16 cellular contexts compared by ENCODE assay signal in the genomic region with DNA sequence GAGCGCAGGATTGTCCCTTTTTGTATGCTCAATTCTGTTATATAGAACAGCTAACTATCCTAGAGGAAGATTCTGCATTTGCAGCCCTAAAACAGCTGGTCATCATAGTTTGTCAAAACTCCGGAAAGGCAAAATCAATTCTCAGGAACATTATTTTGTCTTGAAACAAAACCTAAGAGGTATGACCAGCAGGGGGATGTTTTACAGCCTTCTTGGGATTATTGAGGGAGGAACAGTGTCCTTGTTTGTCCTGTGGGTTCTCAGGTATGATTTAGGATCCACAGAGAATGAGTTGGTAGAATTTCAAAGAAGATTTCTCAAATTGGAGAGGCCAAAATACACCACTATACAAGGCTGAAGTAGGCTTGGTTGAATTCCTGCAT.
DNase-seq lines count a peak whose midpoint lies in the region; ATAC-seq and TF ChIP-seq lines count a peak whose summit lies in the region.
"Had no signal": no experiment of that assay in that cellular context is flagged by ENCODE, and none has a peak within 500 bp of the region (broad histone marks: within the 10 kb centered on the region; RNA-seq: fewer than 3 reads in every experiment).

No MANE protein-coding gene starts in this region.

- no peaks in the 10 kb centered on the region for H3K36me3 ChIP-seq in colonic mucosa
- H3K36me3 ChIP-seq in esophagus squamous epithelium: peaks cover 0 to 8% (median 0%) of the 10 kb centered on the region in 3 donors

- ATAC-seq in HG03521 (IDR thresholded peaks at IDR 0.05; ENCODE audit: unreplicated experiment): no peak
- ATAC-seq: natural killer cell treated with Interleukin-12 subunit alpha and Interleukin-12 subunit beta and Interleukin-15 and Interleukin-18, amount 100 ng/mL, for 72 hours had no signal

- H3K27ac Mint-ChIP-seq in neural crest cell (ENCODE audit: unreplicated experiment): no peak overlapping the region
- H3K27ac Mint-ChIP-seq: natural killer cell treated with Interleukin-12 subunit alpha and Interleukin-12 subunit beta and Interleukin-15 and Interleukin-18, amount 100 ng/mL, for 72 hours had no signal

- peaks cover 8% of the 10 kb centered on the region for H3K9me3 Mint-ChIP-seq in neural crest cell
- H3K9me3 Mint-ChIP-seq: natural killer cell treated with Interleukin-12 subunit alpha and Interleukin-12 subunit beta and Interleukin-15 and Interleukin-18, amount 100 ng/mL, for 72 hours had no signal

- peak overlapping the region; percentile 26 for H3K27ac ChIP-seq in colonic mucosa
- H3K27ac ChIP-seq in esophagus squamous epithelium: no peak overlapping the region

- 84 to 86% methylated on average over 2 of the region's 2 CpGs for WGBS in esophagus squamous epithelium, 2 donors

- peaks cover 4% of the 10 kb centered on the region for H3K4me1 ChIP-seq in colonic mucosa
- H3K4me1 ChIP-seq in esophagus squamous epithelium: peaks cover 0 to 21% (median 7%) of the 10 kb centered on the region in 3 donors

- no peak overlapping the region for H3K4me3 Mint-ChIP-seq in neural crest cell
- H3K4me3 Mint-ChIP-seq: CD4-positive, alpha-beta memory T cell; natural killer cell treated with Interleukin-12 subunit alpha and Interleukin-12 subunit beta and Interleukin-15 and Interleukin-18, amount 100 ng/mL, for 72 hours had no signal

- H3K9ac ChIP-seq in colonic mucosa (ENCODE audit: low read depth in 2 of 2, low read length in 2 of 2): no peak overlapping the region

- H3K27me3 ChIP-seq in colonic mucosa (no peaks in the 10 kb centered on the region), esophagus squamous epithelium (no peaks in the 10 kb centered on the region)

- peaks cover 43% of the 10 kb centered on the region for H3K4me1 Mint-ChIP-seq in neural crest cell

- TF ChIP-seq CTCF in AG10803 (conservative IDR thresholded peaks at IDR 0.05; ENCODE audit: low read length) (peak; percentile 30), colonic mucosa (IDR thresholded peaks at IDR 0.05) (no peak), neural crest cell (conservative IDR thresholded peaks at IDR 0.05) (peak; percentile 40), esophagus squamous epithelium (IDR thresholded peaks at IDR 0.05) (no peak)

- H3K9me3 ChIP-seq in colonic mucosa (no peaks in the 10 kb centered on the region), esophagus squamous epithelium (no peaks in the 10 kb centered on the region)

- no peak overlapping the region for H3K4me3 ChIP-seq in AG10803 (ENCODE audit: low read length)
- no peak overlapping the region for H3K4me3 ChIP-seq in colonic mucosa
- no peak overlapping the region for H3K4me3 ChIP-seq in esophagus squamous epithelium

- TF ChIP-seq POLR2A in esophagus squamous epithelium (IDR thresholded peaks at IDR 0.05): no peak

- H3K36me3 Mint-ChIP-seq in neural crest cell (ENCODE audit: low read depth): peaks cover 21% of the 10 kb centered on the region
- H3K36me3 Mint-ChIP-seq: natural killer cell treated with Interleukin-12 subunit alpha and Interleukin-12 subunit beta and Interleukin-15 and Interleukin-18, amount 100 ng/mL, for 72 hours had no signal

- intact Hi-C loops in colonic mucosa (cut with DNase I): no loop called here
- intact Hi-C loops in esophagus squamous epithelium (cut with DNase I): no loop called here

- DNase-seq in AG10803 (ENCODE audit: low read depth) (no peak), NCI-H69 (lab: John Stamatoyannopoulos, UW) (peak; percentile 35), colonic mucosa (no peak), neural crest cell (ENCODE audit: low read depth, low spot score) (no peak), NCI-H524 treated with DMSO at 0.1 percent for 48 hours (lab: John Stamatoyannopoulos, UW) (no peak), esophagus squamous epithelium (lab: John Stamatoyannopoulos, UW) (no peak)
- DNase-seq in activated CD4-positive, CD25-positive, alpha-beta regulatory T cell treated with anti-CD3 and anti-CD28 coated beads, Interleukin-2, amount 50 U/mL, for 72 hours: no peak
- DNase-seq: activated naive CD4-positive, alpha-beta T cell; amygdala; CD4-positive, alpha-beta memory T cell; DND-41; foreskin melanocyte; hippocampal formation; T-helper 1 cell had no signal

- no peaks in the 10 kb centered on the region for H3K27me3 Mint-ChIP-seq in neural crest cell (ENCODE audit: low read depth)
- H3K27me3 Mint-ChIP-seq: CD4-positive, alpha-beta memory T cell; natural killer cell treated with Interleukin-12 subunit alpha and Interleukin-12 subunit beta and Interleukin-15 and Interleukin-18, amount 100 ng/mL, for 72 hours had no signal

Comparison
In these comparisons a context has a peak if more than half of its experiments do, and no peak if none do; other contexts are left out.
1. CTCF ChIP-seq: peak in AG10803 (single experiment) and neural crest cell (single experiment); none in colonic mucosa (single experiment) and esophagus squamous epithelium (0 of 6).